In the genomic region with DNA sequence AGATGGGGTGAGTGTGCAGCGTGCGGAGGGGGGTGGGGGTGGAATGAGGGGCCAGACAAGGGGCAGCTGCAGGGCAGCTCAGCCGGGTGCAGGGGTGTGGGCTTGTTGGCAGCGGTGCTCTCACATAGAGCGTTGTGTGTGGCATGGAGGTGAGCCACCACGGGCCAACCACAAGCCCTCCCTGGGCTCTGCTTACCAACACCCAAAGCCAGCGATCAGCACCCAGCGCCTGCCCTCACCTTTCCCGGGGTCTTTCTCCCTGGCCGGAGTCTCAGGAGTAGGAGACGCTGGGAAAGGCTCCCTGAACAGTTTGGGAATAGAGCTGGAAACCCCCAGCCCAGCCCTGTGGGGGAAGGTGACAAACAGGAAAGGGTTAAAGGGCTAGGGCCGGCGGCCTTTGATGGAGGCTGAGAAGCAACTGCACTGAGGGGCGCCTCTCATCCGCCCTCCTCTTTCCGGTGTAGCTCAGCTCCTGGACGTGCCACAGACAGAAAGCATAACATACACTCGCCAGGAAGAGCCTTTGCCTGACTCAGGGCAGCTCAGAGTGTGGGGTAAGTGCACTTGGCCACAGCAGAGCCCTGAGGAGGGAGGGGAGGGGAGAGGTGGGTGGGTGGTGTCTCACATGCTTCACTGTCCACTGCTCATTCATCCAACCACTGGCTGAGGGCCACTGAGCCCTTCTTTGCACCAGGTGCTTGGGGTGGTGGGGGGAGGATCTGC, we compare ENCODE assay signal across 8 cellular contexts. TPM values are rescaled to one million over a fixed set of nuclear protein-coding genes. Genes with fewer than 3 reads are reported as not detected.
DNase-seq lines count a peak whose midpoint lies in the region; ATAC-seq and TF ChIP-seq lines count a peak whose summit lies in the region.

No MANE protein-coding gene starts in this region.

- no peak for DNase-seq in Right ventricle myocardium inferior (ENCODE audit: missing footprints)
- no peak for DNase-seq in cardiac septum (ENCODE audit: low spot score)
- DNase-seq in SK-N-DZ (ENCODE audit: low spot score) = peak; percentile 36
- DNase-seq in left kidney (ENCODE audit: low read depth, low spot score) = peak; percentile 80
- DNase-seq in nucleus accumbens (lab: John Stamatoyannopoulos, UW) = no peak

- peaks cover 59% of the 10 kb centered on the region for H3K4me1 Mint-ChIP-seq in brain
- H3K4me1 Mint-ChIP-seq in stimulated activated memory B cell treated with anti-CD40 and anti-IgM and Interleukin-4, amounts not matched to agents 10 μg/mL and 1 μg/mL and 100 μg/mL, for 72 hours = peaks cover 77% of the 10 kb centered on the region

- H3K27ac Mint-ChIP-seq in brain = peak overlapping the region; percentile 11 to 85 (median 76)
- H3K27ac Mint-ChIP-seq in stimulated activated memory B cell treated with anti-CD40 and anti-IgM and Interleukin-4, amounts not matched to agents 10 μg/mL and 1 μg/mL and 100 μg/mL, for 72 hours = peak overlapping the region; percentile 93

- intact Hi-C loops in Right ventricle myocardium inferior (cut with DNase I) (no loop called here), cardiac septum (cut with DNase I) (no loop called here)

- H3K9me3 Mint-ChIP-seq in brain = peaks cover 0 to 4% (median 0%) of the 10 kb centered on the region in 5 experiments
- H3K9me3 Mint-ChIP-seq in stimulated activated memory B cell treated with anti-CD40 and anti-IgM and Interleukin-4, amounts not matched to agents 10 μg/mL and 1 μg/mL and 100 μg/mL, for 72 hours = no peaks in the 10 kb centered on the region

- H3K27me3 Mint-ChIP-seq in brain = peaks cover 4% of the 10 kb centered on the region
- H3K27me3 Mint-ChIP-seq in stimulated activated memory B cell treated with anti-CD40 and anti-IgM and Interleukin-4, amounts not matched to agents 10 μg/mL and 1 μg/mL and 100 μg/mL, for 72 hours = no peaks in the 10 kb centered on the region

- peak overlapping the region; percentile 56 to 85 (median 75) for H3K4me3 Mint-ChIP-seq in brain
- peak overlapping the region; percentile 93 for H3K4me3 Mint-ChIP-seq in stimulated activated memory B cell treated with anti-CD40 and anti-IgM and Interleukin-4, amounts not matched to agents 10 μg/mL and 1 μg/mL and 100 μg/mL, for 72 hours

- peak; percentile 1 to 9 for TF ChIP-seq CTCF in brain (conservative IDR thresholded peaks at IDR 0.05)

- no peaks in the 10 kb centered on the region for H3K36me3 Mint-ChIP-seq in brain
- peaks cover 21% of the 10 kb centered on the region for H3K36me3 Mint-ChIP-seq in stimulated activated memory B cell treated with anti-CD40 and anti-IgM and Interleukin-4, amounts not matched to agents 10 μg/mL and 1 μg/mL and 100 μg/mL, for 72 hours

- ATAC-seq in Right ventricle myocardium inferior = peak; percentile 23
- peak; percentile 23 for ATAC-seq in HG03135 (IDR thresholded peaks at IDR 0.05; ENCODE audit: unreplicated experiment)
- peak; percentile 79 for ATAC-seq in stimulated activated memory B cell treated with anti-CD40 and anti-IgM and Interleukin-4, amounts not matched to agents 10 μg/mL and 1 μg/mL and 100 μg/mL, for 72 hours

RNA-seq across cellular contexts. Expression of a gene that starts 0.6 kb away (rescaled TPM):
- total RNA-seq in Right ventricle myocardium inferior = 0.62 TPM
- 0.97 TPM for total RNA-seq in cardiac septum
- polyA plus RNA-seq in SK-N-DZ (2014; cell fraction: cytosol; rRNA removed) = 1.9 and 2.8 TPM in 2 replicates
- 3.7 and 5.6 TPM in 2 replicates for polyA plus RNA-seq in SK-N-DZ (2014; cell fraction: nucleus; rRNA removed)
- polyA plus RNA-seq in brain (ENCODE audit: insufficient read depth, low read depth, low replicate concordance) = 0.59 TPM

RNA-seq across cellular contexts. Expression of a gene that starts 36.5 kb away (rescaled TPM):
- total RNA-seq in Right ventricle myocardium inferior = 5.3 TPM
- total RNA-seq in cardiac septum = 15.5 TPM
- polyA plus RNA-seq in SK-N-DZ (2014; cell fraction: cytosol; rRNA removed) = 0.05 TPM in 1 of 2 replicates, not detected in the other
- polyA plus RNA-seq in SK-N-DZ (2014; cell fraction: nucleus; rRNA removed) = not detected in 2 replicates
- 3.4 TPM for polyA plus RNA-seq in brain (ENCODE audit: insufficient read depth, low read depth, low replicate concordance)

Comparison
In these comparisons a context has a peak if more than half of its experiments do, and no peak if none do; other contexts are left out.
1. ATAC-seq: peak in every context shown above with its lines; median percentile 79 in stimulated activated memory B cell treated with anti-CD40 and anti-IgM and Interleukin-4, amounts not matched to agents 10 μg/mL and 1 μg/mL and 100 μg/mL, for 72 hours; 23 in Right ventricle myocardium inferior; 23 in HG03135.
2. DNase-seq: peak in SK-N-DZ (single experiment) and left kidney (single experiment); none in Right ventricle myocardium inferior (single experiment), cardiac septum (single experiment) and nucleus accumbens (0 of 56).